Comparison of ENCODE assay signal across 21 cellular contexts in the genomic region with DNA sequence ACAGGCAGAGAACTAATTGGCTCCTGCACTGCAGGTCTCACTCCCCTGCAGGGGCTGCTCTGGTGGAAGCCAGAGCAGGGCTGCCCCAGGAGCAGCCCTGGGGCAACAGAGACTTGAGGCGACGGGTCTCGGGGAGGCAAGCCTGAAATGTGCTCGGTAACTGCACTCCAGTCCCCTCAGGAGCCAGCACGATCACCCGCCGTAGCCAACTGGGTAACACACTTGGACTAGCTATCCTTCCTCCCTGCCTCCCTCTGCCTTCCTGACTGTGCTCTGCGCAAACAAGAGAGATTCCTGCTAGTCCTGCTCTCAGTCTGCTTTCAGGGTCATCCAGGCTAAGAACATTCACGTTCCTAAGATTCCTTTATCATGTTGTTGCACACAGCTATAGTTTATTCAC.
DNase-seq lines count a peak whose midpoint lies in the region; ATAC-seq, FAIRE-seq and TF ChIP-seq lines count a peak whose summit lies in the region.
"Had no signal": no experiment of that assay in that cellular context is flagged by ENCODE, and none has a peak within 500 bp of the region (broad histone marks: within the 10 kb centered on the region; RNA-seq: fewer than 3 reads in every experiment).

No MANE protein-coding gene starts in this region.

- in situ Hi-C loops in brain microvascular endothelial cell (cut with HindIII; ENCODE audit: low pct_ligation_motif_present, low sequenced_read_pairs): no loop called here

- H3K27me3 Mint-ChIP-seq in neural progenitor cell (ENCODE audit: insufficient read depth, low read depth): no peaks in the 10 kb centered on the region

- TF ChIP-seq CTCF in AG10803 (conservative IDR thresholded peaks at IDR 0.05; ENCODE audit: low read length) (no peak), HEK293 (tag by site-specific recombination; IDR thresholded peaks at IDR 0.05) (no peak), brain microvascular endothelial cell (IDR thresholded peaks at IDR 0.05; ENCODE audit: low read depth, low read length, missing control alignments) (no peak), neural progenitor cell (IDR thresholded peaks at IDR 0.05) (no peak), D721Med (IDR thresholded peaks at IDR 0.05; ENCODE audit: insufficient read depth, missing control alignments) (no peak), psoas muscle (IDR thresholded peaks at IDR 0.05) (no peak)

- H3K27me3 ChIP-seq in brain microvascular endothelial cell (replicated peaks): no peaks in the 10 kb centered on the region
- no peaks in the 10 kb centered on the region for H3K27me3 ChIP-seq in neural progenitor cell
- no peaks in the 10 kb centered on the region for H3K27me3 ChIP-seq in psoas muscle (ENCODE audit: insufficient read depth in 3 of 3, low read length in 2 of 3)

- no peaks in the 10 kb centered on the region for H3K9me3 Mint-ChIP-seq in neural progenitor cell

- POLR2A ChIA-PET in HEK293 (lab: Yijun Ruan, JAX): no interaction called here

- no peaks in the 10 kb centered on the region for H4K20me1 ChIP-seq in neural progenitor cell (ENCODE audit: low read depth)

- 42 to 60% (median 57%) methylated on average over 9 of the region's 9 CpGs for WGBS in psoas muscle, 3 donors

- H2AFZ ChIP-seq in neural progenitor cell (replicated peaks): peak overlapping the region; percentile 57
- H2AFZ ChIP-seq: GM23248, PC-9 had no signal

- H3F3A ChIP-seq in neural progenitor cell (ENCODE audit: low read depth): peaks cover 7% of the 10 kb centered on the region

- H3K27ac ChIP-seq in HEK293 (ENCODE audit: extremely low read depth, low read depth, low read length): no peak overlapping the region
- H3K27ac ChIP-seq in brain microvascular endothelial cell: no peak overlapping the region
- no peak overlapping the region for H3K27ac ChIP-seq in neural progenitor cell
- no peak overlapping the region for H3K27ac ChIP-seq in psoas muscle
- H3K27ac ChIP-seq: GM23248, PC-9 had no signal

- no peak overlapping the region for H3K9ac ChIP-seq in neural progenitor cell
- H3K9ac ChIP-seq: GM23248 had no signal

- H3K36me3 ChIP-seq in HEK293 (ENCODE audit: control insufficient read depth in 2 of 2, insufficient read depth in 1 of 2, low read length in 2 of 2): no peaks in the 10 kb centered on the region
- no peaks in the 10 kb centered on the region for H3K36me3 ChIP-seq in brain microvascular endothelial cell (replicated peaks)
- H3K36me3 ChIP-seq in neural progenitor cell: no peaks in the 10 kb centered on the region
- H3K36me3 ChIP-seq in psoas muscle (ENCODE audit: insufficient read depth in 1 of 2, low read depth in 1 of 2): no peaks in the 10 kb centered on the region

- H3K4me3 ChIP-seq in AG10803 (ENCODE audit: low read length) (no peak overlapping the region), HEK293 (ENCODE audit: low read depth, low read length) (no peak overlapping the region), brain microvascular endothelial cell (ENCODE audit: low read depth, low read length) (no peak overlapping the region), neural progenitor cell (no peak overlapping the region), psoas muscle (no peak overlapping the region)
- H3K4me3 ChIP-seq: GM23248, PC-9 had no signal

- H3K4me3 Mint-ChIP-seq in neural progenitor cell: no peak overlapping the region
- H3K4me3 Mint-ChIP-seq: CD14-positive monocyte had no signal

- H3K9me3 ChIP-seq in HEK293 (ENCODE audit: control insufficient read depth, insufficient read depth, low read depth, low read length): no peaks in the 10 kb centered on the region
- H3K9me3 ChIP-seq in neural progenitor cell (ENCODE audit: low read depth): no peaks in the 10 kb centered on the region
- H3K9me3 ChIP-seq in psoas muscle: no peaks in the 10 kb centered on the region

- H3K4me1 ChIP-seq in HEK293 (ENCODE audit: control insufficient read depth, insufficient read depth, low read length) (no peaks in the 10 kb centered on the region), neural progenitor cell (peaks cover 5% of the 10 kb centered on the region), psoas muscle (no peaks in the 10 kb centered on the region)

- CTCF ChIA-PET in HEK293 (lab: Yijun Ruan, JAX): interaction anchor here (0.7 kb wide), 1 partner anchor 395 kb away, joined by 4 read pairs; no protein-coding TSS in a partner anchor

- peak overlapping the region; percentile 0 for H3K4me2 ChIP-seq in neural progenitor cell
- H3K4me2 ChIP-seq: PC-9 had no signal

- FAIRE-seq in D721Med (lab: Jason Lieb, UNC): no peak
- FAIRE-seq: A204.1, GM12892 had no signal

- H3K79me2 ChIP-seq in neural progenitor cell (ENCODE audit: low read depth): no peaks in the 10 kb centered on the region

- ATAC-seq in psoas muscle (no peak), GM18858 (IDR thresholded peaks at IDR 0.05; ENCODE audit: unreplicated experiment) (no peak)
- ATAC-seq: Right ventricle myocardium inferior, SK-N-SH treated with all-trans-retinoic acid at 6 μM for 48 hours had no signal

- intact Hi-C loops in psoas muscle (cut with DNase I): no loop called here

- peak overlapping the region; percentile 94 for H3K27ac Mint-ChIP-seq in neural progenitor cell
- H3K27ac Mint-ChIP-seq: CD14-positive monocyte had no signal

- H3K36me3 Mint-ChIP-seq in neural progenitor cell: no peaks in the 10 kb centered on the region
- H3K36me3 Mint-ChIP-seq: CD14-positive monocyte had no signal

- DNase-seq in AG10803 (ENCODE audit: low read depth) (peak; percentile 4), brain microvascular endothelial cell (peak; percentile 15), neural progenitor cell (ENCODE audit: low spot score) (no peak), D721Med (ENCODE audit: insufficient read length, low spot score) (no peak), SHP77 (lab: John Stamatoyannopoulos, UW) (no peak), psoas muscle (no peak)
- DNase-seq: GDM1, GM23248, NCI-H1092, NCI-H1694, NCI-H2107, NCI-H345, NCI-H526 treated with DMSO at 0.1 percent for 48 hours, PC-9 had no signal

- H3K4me1 Mint-ChIP-seq in neural progenitor cell: peaks cover 6% of the 10 kb centered on the region

TF ChIP-seq in HEK293, 187 proteins besides CTCF, POLR2A, EP300 and RAD21:
- TF ChIP-seq ZXDB (tag by site-specific recombination; IDR thresholded peaks at IDR 0.05) (no peak), KLF17 (tag by site-specific recombination; IDR thresholded peaks at IDR 0.05) (no peak), ZIC2 (tag by site-specific recombination; IDR thresholded peaks at IDR 0.05) (peak; percentile 31; the same call in 1 of the 2 replicates)

Comparison
In these comparisons a context has a peak if more than half of its experiments do, and no peak if none do; other contexts are left out.
1. DNase-seq: peak in AG10803 (single experiment) and brain microvascular endothelial cell (single experiment); none in neural progenitor cell (single experiment), D721Med (single experiment), SHP77 (0 of 2) and psoas muscle (0 of 2).